Comparison of ENCODE assay signal across 19 cellular contexts in genomic region chr3:133970916-133971315, GRCh38. TPM values are rescaled to one million over a fixed set of nuclear protein-coding genes. Genes with fewer than 3 reads are reported as not detected.
"Had no signal": no experiment of that assay in that cellular context is flagged by ENCODE, and none has a peak within 500 bp of the region (broad histone marks: within the 10 kb centered on the region; RNA-seq: fewer than 3 reads in every experiment).

No MANE protein-coding gene starts in this region.

- H3K4me1 ChIP-seq: gastroesophageal sphincter, transverse colon had no signal

- H3K36me3 ChIP-seq: heart left ventricle, neutrophil, transverse colon had no signal

- FAIRE-seq: colon had no signal

- H3K27me3 ChIP-seq: gastroesophageal sphincter, heart left ventricle, neutrophil, transverse colon had no signal

- DNase-seq: activated CD4-positive, alpha-beta memory T cell treated with anti-CD3 and anti-CD28 coated beads for 36 hours; activated CD4-positive, alpha-beta T cell treated with anti-CD3 and anti-CD28 coated beads for 36 hours; activated CD8-positive, alpha-beta memory T cell treated with anti-CD3 and anti-CD28 coated beads, Interleukin-2, amount 10 ng/mL, durations not matched to agents 7 days and 5 days; activated naive CD4-positive, alpha-beta T cell treated with Interleukin-2 at 50 U/mL for 16 hours; caudate nucleus; heart left ventricle; kidney glomerular epithelial cell; left ventricle myocardium superior; mucosa of descending colon; naive thymus-derived CD4-positive, alpha-beta T cell; retina; stimulated activated CD4-positive, alpha-beta T cell treated with anti-CD3 and anti-CD28 coated beads, Interleukin-2, amount 100 ng/mL, for 24 hours; stimulated activated naive CD4-positive, alpha-beta T cell treated with Interleukin-2 at 50 U/mL for 16 hours; T-cell; transverse colon had no signal

- ATAC-seq: activated CD4-positive, alpha-beta T cell treated with anti-CD3 and anti-CD28 coated beads for 36 hours; activated CD8-positive, alpha-beta memory T cell treated with anti-CD3 and anti-CD28 coated beads, Interleukin-2, amount 10 ng/mL, durations not matched to agents 7 days and 5 days; gastroesophageal sphincter; heart left ventricle; left ventricle myocardium superior; mucosa of descending colon; naive thymus-derived CD4-positive, alpha-beta T cell; T-cell; WTC11 had no signal

- H3K27ac ChIP-seq: gastroesophageal sphincter, heart left ventricle, neutrophil, transverse colon had no signal

- H3K9me3 ChIP-seq: gastroesophageal sphincter, mucosa of descending colon, neutrophil, transverse colon had no signal

- H3K4me3 ChIP-seq: gastroesophageal sphincter, heart left ventricle, mucosa of descending colon, transverse colon had no signal

RNA-seq across cellular contexts. Expression of gene SLCO2A1, which starts 58.8 kb away (rescaled TPM):
- total RNA-seq: activated CD4-positive, alpha-beta memory T cell treated with anti-CD3 and anti-CD28 coated beads for 36 hours; activated CD4-positive, alpha-beta T cell treated with anti-CD3 and anti-CD28 coated beads for 36 hours; activated CD8-positive, alpha-beta memory T cell treated with anti-CD3 and anti-CD28 coated beads, Interleukin-2, amount 10 ng/mL, durations not matched to agents 7 days and 5 days; naive thymus-derived CD4-positive, alpha-beta T cell had no signal
- polyA plus RNA-seq: naive thymus-derived CD4-positive, alpha-beta T cell had no signal
